10 cellular contexts compared by ENCODE assay signal in genomic region chr3:109224333-109224732, GRCh38.
A peak's percentile ranks its signal among the peaks of the same experiment; 100 is the strongest.
DNase-seq lines count a peak whose midpoint lies in the region; TF ChIP-seq lines count a peak whose summit lies in the region.
"Had no signal": no experiment of that assay in that cellular context is flagged by ENCODE, and none has a peak within 500 bp of the region (broad histone marks: within the 10 kb centered on the region; RNA-seq: fewer than 3 reads in every experiment).

No MANE protein-coding gene starts in this region.

- TF ChIP-seq CTCF in cardiac muscle cell (IDR thresholded peaks at IDR 0.05; ENCODE audit: low read depth, low read length) (peak; percentile 24), epithelial cell of esophagus (IDR thresholded peaks at IDR 0.05; ENCODE audit: insufficient read depth, low read depth, low read length, missing control alignments) (no peak), stomach (IDR thresholded peaks at IDR 0.05) (no peak)

- no peak for TF ChIP-seq EP300 in stomach (IDR thresholded peaks at IDR 0.05)

- no peak for TF ChIP-seq POLR2A in stomach (IDR thresholded peaks at IDR 0.05)

- WGBS in stomach, 5 donors: 82 to 88% (median 85%) methylated on average over 8 of the region's 8 CpGs

- no peak overlapping the region for H3K4me3 ChIP-seq in cardiac muscle cell
- H3K4me3 ChIP-seq in epithelial cell of esophagus (ENCODE audit: low read length): no peak overlapping the region
- H3K4me3 ChIP-seq in stomach: no peak overlapping the region

- intact Hi-C loops in cardiac septum (cut with DNase I): no loop called here
- intact Hi-C loops in stomach (cut with DNase I; ENCODE audit: low total_unique reads): no loop called here

- H3K36me3 ChIP-seq in cardiac muscle cell (no peaks in the 10 kb centered on the region), stomach (no peaks in the 10 kb centered on the region)

- H3K9me3 ChIP-seq in cardiac muscle cell (ENCODE audit: low read depth) (no peaks in the 10 kb centered on the region), stomach (peaks cover 0 to 2% (median 0%) of the 10 kb centered on the region in 4 donors)

- H3K4me1 ChIP-seq in cardiac muscle cell (ENCODE audit: low read depth): no peaks in the 10 kb centered on the region
- H3K4me1 ChIP-seq in stomach: no peaks in the 10 kb centered on the region

- H3K27ac ChIP-seq in cardiac muscle cell: no peak overlapping the region
- H3K27ac ChIP-seq in stomach: no peak overlapping the region
- H3K27ac ChIP-seq: epithelial cell of prostate had no signal

- no peaks in the 10 kb centered on the region for H3K27me3 ChIP-seq in cardiac muscle cell
- no peaks in the 10 kb centered on the region for H3K27me3 ChIP-seq in stomach

- DNase-seq in cardiac muscle cell (ENCODE audit: low read depth in 1 of 2, low spot score in 1 of 2) (peak in 1 of 2 donors; percentile 15), cardiac septum (ENCODE audit: low spot score) (no peak), NCI-H2029 treated with DMSO at 0.1 percent for 48 hours (lab: John Stamatoyannopoulos, UW) (peak; percentile 5), epithelial cell of esophagus (ENCODE audit: low read depth) (peak; percentile 4), stomach (peak; percentile 42), DMS79 (lab: John Stamatoyannopoulos, UW) (no peak), foreskin melanocyte (no peak), activated gamma-delta T cell (lab: John Stamatoyannopoulos, UW) (no peak)
- DNase-seq: GDM1 had no signal

Comparison
In these comparisons a context has a peak if more than half of its experiments do, and no peak if none do; other contexts are left out.
1. DNase-seq: peak in NCI-H2029 treated with DMSO at 0.1 percent for 48 hours (single experiment), epithelial cell of esophagus (single experiment) and stomach (single experiment); none in cardiac septum (single experiment), DMS79 (single experiment), foreskin melanocyte (single experiment) and activated gamma-delta T cell (single experiment).